ENCODE assay signal across 8 cellular contexts in the genomic region with DNA sequence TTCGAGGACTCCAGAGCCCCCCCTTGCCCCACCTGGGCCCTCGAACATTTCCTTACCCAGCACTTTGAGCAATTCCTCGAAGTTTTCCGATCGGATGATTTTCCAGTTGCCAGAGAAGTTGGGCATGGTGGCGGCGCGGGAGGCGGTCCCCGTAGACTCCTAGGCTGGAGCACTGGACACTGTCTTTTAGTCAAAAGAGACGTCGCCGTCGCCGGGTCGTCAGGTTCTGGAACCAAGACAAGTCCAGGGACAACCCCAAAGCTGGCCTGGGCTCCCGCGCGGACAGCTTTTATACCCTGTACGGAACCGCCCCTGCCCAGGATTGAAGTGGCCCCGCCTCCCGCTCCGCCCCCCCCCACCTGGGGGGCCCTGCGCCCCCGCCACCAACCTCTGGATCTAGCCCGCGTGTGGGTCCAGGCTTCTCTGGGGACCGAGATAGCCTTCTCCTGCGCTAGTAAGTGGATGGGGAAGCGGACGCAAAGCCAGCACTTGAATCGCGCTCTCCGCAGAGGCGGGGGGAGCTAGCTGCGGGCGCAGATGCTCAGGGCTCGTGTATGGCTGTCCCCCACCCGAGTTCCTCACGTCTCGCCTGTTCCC. TPM values are rescaled to one million over a fixed set of nuclear protein-coding genes. Genes with fewer than 3 reads are reported as not detected.
DNase-seq lines count a peak whose midpoint lies in the region; ATAC-seq lines count a peak whose summit lies in the region.

CRABP2 (minus strand) TSS at position 263 of the 597 bp plus-strand sequence; CDS start at position 126, 137 bp downstream.

- H3K27me3 Mint-ChIP-seq in central memory CD8-positive, alpha-beta T cell = peaks cover 31% of the 10 kb centered on the region
- peaks cover 17% of the 10 kb centered on the region for H3K27me3 Mint-ChIP-seq in memory B cell

- peak within 1 kb of the TSS; percentile 83 for H3K27ac Mint-ChIP-seq in central memory CD8-positive, alpha-beta T cell (ENCODE audit: low read depth)
- peak within 1 kb of the TSS; percentile 67 for H3K27ac Mint-ChIP-seq in memory B cell

- no peaks in the 10 kb centered on the region for H3K9me3 Mint-ChIP-seq in central memory CD8-positive, alpha-beta T cell
- H3K9me3 Mint-ChIP-seq in memory B cell = no peaks in the 10 kb centered on the region

- DNase-seq in NCI-H1417 (lab: John Stamatoyannopoulos, UW) (peak; percentile 75 to 80 (median 77)), NCI-H1417 treated with DMSO at 0.1 percent for 48 hours (lab: John Stamatoyannopoulos, UW) (no peak), SK-N-DZ (ENCODE audit: low spot score) (peak; percentile 66), memory B cell (ENCODE audit: low spot score in 2 of 2) (no peak)
- DNase-seq in central memory CD8-positive, alpha-beta T cell (ENCODE audit: low spot score in 2 of 2) = no peak

- H3K4me3 Mint-ChIP-seq in central memory CD8-positive, alpha-beta T cell = peak within 1 kb of the TSS; percentile 92
- H3K4me3 Mint-ChIP-seq in memory B cell = peak within 1 kb of the TSS; percentile 93

- H3K36me3 Mint-ChIP-seq in central memory CD8-positive, alpha-beta T cell (ENCODE audit: insufficient read depth) = peaks cover 21% of the 10 kb centered on the region
- H3K36me3 Mint-ChIP-seq in memory B cell = no peaks in the 10 kb centered on the region

- H3K27ac ChIP-seq in temporal lobe (ENCODE audit: low read depth, low read length) = peak within 1 kb of the TSS; percentile 69

- peak; percentile 55 for ATAC-seq in central memory CD8-positive, alpha-beta T cell (replicated peaks; ENCODE audit: extremely low read depth, poor library complexity, severe bottlenecking)
- peak; percentile 59 for ATAC-seq in memory B cell (ENCODE audit: low read depth)
- no peak for ATAC-seq in GM18498 (IDR thresholded peaks at IDR 0.05; ENCODE audit: unreplicated experiment)
- ATAC-seq in GM18519 (IDR thresholded peaks at IDR 0.05; ENCODE audit: low FRiP score, unreplicated experiment) = no peak

- H3K4me1 Mint-ChIP-seq in central memory CD8-positive, alpha-beta T cell = peaks cover 28% of the 10 kb centered on the region
- peaks cover 15% of the 10 kb centered on the region for H3K4me1 Mint-ChIP-seq in memory B cell

RNA-seq across cellular contexts. Expression of gene CRABP2, which starts in this region (rescaled TPM):
- polyA plus RNA-seq in SK-N-DZ (2014; cell fraction: cytosol; rRNA removed) = 5.4 and 5.6 TPM in 2 replicates
- polyA plus RNA-seq in SK-N-DZ (2014; cell fraction: nucleus; rRNA removed) = 1.1 and 1.9 TPM in 2 replicates
- 7.1 TPM for total RNA-seq in temporal lobe

Comparison
In these comparisons a context has a peak if more than half of its experiments do, and no peak if none do; other contexts are left out.
1. DNase-seq: peak in NCI-H1417 (3 of 3) and SK-N-DZ (single experiment); none in NCI-H1417 treated with DMSO at 0.1 percent for 48 hours (single experiment), central memory CD8-positive, alpha-beta T cell (0 of 2) and memory B cell (0 of 2).
2. ATAC-seq: peak in central memory CD8-positive, alpha-beta T cell (single experiment) and memory B cell (single experiment); none in GM18498 (single experiment) and GM18519 (single experiment).